ENCODE assay signal across 1 cellular context in genomic region chr18:572499-573289, GRCh38.
TF ChIP-seq lines count a peak whose summit lies in the region.

No MANE protein-coding gene starts in this region.

TF ChIP-seq in HepG2, 621 proteins besides CTCF, POLR2A, EP300 and RAD21 (continues in another document):
- TF ChIP-seq KMT2B (CRISPR knock-in tag; IDR thresholded peaks at IDR 0.05), result no peak
- TF ChIP-seq, protein P1, sequence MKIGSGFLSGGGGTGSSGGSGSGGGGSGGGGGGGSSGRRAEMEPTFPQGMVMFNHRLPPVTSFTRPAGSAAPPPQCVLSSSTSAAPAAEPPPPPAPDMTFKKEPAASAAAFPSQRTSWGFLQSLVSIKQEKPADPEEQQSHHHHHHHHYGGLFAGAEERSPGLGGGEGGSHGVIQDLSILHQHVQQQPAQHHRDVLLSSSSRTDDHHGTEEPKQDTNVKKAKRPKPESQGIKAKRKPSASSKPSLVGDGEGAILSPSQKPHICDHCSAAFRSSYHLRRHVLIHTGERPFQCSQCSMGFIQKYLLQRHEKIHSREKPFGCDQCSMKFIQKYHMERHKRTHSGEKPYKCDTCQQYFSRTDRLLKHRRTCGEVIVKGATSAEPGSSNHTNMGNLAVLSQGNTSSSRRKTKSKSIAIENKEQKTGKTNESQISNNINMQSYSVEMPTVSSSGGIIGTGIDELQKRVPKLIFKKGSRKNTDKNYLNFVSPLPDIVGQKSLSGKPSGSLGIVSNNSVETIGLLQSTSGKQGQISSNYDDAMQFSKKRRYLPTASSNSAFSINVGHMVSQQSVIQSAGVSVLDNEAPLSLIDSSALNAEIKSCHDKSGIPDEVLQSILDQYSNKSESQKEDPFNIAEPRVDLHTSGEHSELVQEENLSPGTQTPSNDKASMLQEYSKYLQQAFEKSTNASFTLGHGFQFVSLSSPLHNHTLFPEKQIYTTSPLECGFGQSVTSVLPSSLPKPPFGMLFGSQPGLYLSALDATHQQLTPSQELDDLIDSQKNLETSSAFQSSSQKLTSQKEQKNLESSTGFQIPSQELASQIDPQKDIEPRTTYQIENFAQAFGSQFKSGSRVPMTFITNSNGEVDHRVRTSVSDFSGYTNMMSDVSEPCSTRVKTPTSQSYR (CRISPR knock-in tag; IDR thresholded peaks at IDR 0.05; ENCODE audit: borderline replicate concordance), result no peak
- TF ChIP-seq CAMTA2 (CRISPR knock-in tag; IDR thresholded peaks at IDR 0.05; ENCODE audit: borderline replicate concordance), result no peak
- no peak for TF ChIP-seq BHLHE40 (IDR thresholded peaks at IDR 0.05; ENCODE audit: low read length)
- no peak for TF ChIP-seq ZNF589 (CRISPR knock-in tag; conservative IDR thresholded peaks at IDR 0.05)
- TF ChIP-seq RBAK (CRISPR knock-in tag; IDR thresholded peaks at IDR 0.05), result no peak
- TF ChIP-seq REXO4 (CRISPR knock-in tag; IDR thresholded peaks at IDR 0.05; ENCODE audit: borderline replicate concordance), result no peak
- TF ChIP-seq MEIS2 (CRISPR knock-in tag; IDR thresholded peaks at IDR 0.05), result no peak
- TF ChIP-seq ATM (IDR thresholded peaks at IDR 0.05; ENCODE audit: borderline replicate concordance), result no peak
- TF ChIP-seq RERE (CRISPR knock-in tag; IDR thresholded peaks at IDR 0.05; ENCODE audit: low read depth), result 0 out of 2 replicates have a peak, but pooled peaks have one; percentile 18
- TF ChIP-seq GLI4 (CRISPR knock-in tag; IDR thresholded peaks at IDR 0.05; ENCODE audit: borderline replicate concordance), result no peak
- TF ChIP-seq TFAP4 (IDR thresholded peaks at IDR 0.05; ENCODE audit: borderline replicate concordance, low read depth), result no peak
- no peak for TF ChIP-seq KAT7 (CRISPR knock-in tag; IDR thresholded peaks at IDR 0.05; ENCODE audit: borderline replicate concordance)
- TF ChIP-seq ZSCAN30 (CRISPR knock-in tag; IDR thresholded peaks at IDR 0.05), result no peak
- peak; percentile 55; the same call in 1 of the 2 replicates for TF ChIP-seq RARA (CRISPR knock-in tag; IDR thresholded peaks at IDR 0.05)
- TF ChIP-seq BRD4 (CRISPR knock-in tag; IDR thresholded peaks at IDR 0.05), result no peak
- TF ChIP-seq ASH2L (IDR thresholded peaks at IDR 0.05; ENCODE audit: insufficient read length, low read depth, low read length), result peak; percentile 92
- TF ChIP-seq EEA1 (CRISPR knock-in tag; IDR thresholded peaks at IDR 0.05; ENCODE audit: borderline replicate concordance), result no peak
- TF ChIP-seq, protein P2, sequence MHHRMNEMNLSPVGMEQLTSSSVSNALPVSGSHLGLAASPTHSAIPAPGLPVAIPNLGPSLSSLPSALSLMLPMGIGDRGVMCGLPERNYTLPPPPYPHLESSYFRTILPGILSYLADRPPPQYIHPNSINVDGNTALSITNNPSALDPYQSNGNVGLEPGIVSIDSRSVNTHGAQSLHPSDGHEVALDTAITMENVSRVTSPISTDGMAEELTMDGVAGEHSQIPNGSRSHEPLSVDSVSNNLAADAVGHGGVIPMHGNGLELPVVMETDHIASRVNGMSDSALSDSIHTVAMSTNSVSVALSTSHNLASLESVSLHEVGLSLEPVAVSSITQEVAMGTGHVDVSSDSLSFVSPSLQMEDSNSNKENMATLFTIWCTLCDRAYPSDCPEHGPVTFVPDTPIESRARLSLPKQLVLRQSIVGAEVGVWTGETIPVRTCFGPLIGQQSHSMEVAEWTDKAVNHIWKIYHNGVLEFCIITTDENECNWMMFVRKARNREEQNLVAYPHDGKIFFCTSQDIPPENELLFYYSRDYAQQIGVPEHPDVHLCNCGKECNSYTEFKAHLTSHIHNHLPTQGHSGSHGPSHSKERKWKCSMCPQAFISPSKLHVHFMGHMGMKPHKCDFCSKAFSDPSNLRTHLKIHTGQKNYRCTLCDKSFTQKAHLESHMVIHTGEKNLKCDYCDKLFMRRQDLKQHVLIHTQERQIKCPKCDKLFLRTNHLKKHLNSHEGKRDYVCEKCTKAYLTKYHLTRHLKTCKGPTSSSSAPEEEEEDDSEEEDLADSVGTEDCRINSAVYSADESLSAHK (CRISPR knock-in tag; IDR thresholded peaks at IDR 0.05; ENCODE audit: borderline replicate concordance), result no peak
- no peak for TF ChIP-seq ZNF317 (CRISPR knock-in tag; IDR thresholded peaks at IDR 0.05)
- TF ChIP-seq, protein P3, sequence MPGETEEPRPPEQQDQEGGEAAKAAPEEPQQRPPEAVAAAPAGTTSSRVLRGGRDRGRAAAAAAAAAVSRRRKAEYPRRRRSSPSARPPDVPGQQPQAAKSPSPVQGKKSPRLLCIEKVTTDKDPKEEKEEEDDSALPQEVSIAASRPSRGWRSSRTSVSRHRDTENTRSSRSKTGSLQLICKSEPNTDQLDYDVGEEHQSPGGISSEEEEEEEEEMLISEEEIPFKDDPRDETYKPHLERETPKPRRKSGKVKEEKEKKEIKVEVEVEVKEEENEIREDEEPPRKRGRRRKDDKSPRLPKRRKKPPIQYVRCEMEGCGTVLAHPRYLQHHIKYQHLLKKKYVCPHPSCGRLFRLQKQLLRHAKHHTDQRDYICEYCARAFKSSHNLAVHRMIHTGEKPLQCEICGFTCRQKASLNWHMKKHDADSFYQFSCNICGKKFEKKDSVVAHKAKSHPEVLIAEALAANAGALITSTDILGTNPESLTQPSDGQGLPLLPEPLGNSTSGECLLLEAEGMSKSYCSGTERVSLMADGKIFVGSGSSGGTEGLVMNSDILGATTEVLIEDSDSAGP (CRISPR knock-in tag; IDR thresholded peaks at IDR 0.05; ENCODE audit: borderline replicate concordance), result no peak
- peak; percentile 78 for TF ChIP-seq KDM6A (CRISPR knock-in tag; IDR thresholded peaks at IDR 0.05; ENCODE audit: low read depth)
- no peak for TF ChIP-seq ATF2 (CRISPR knock-in tag; IDR thresholded peaks at IDR 0.05)
- no peak for TF ChIP-seq KDM1A (CRISPR knock-in tag; IDR thresholded peaks at IDR 0.05)
- TF ChIP-seq TFDP1 (CRISPR knock-in tag; IDR thresholded peaks at IDR 0.05; ENCODE audit: borderline replicate concordance), result no peak
- no peak for TF ChIP-seq ZKSCAN1 (IDR thresholded peaks at IDR 0.05; ENCODE audit: low read length)
- TF ChIP-seq DR1 (CRISPR knock-in tag; IDR thresholded peaks at IDR 0.05), result no peak
- TF ChIP-seq, protein P4, sequence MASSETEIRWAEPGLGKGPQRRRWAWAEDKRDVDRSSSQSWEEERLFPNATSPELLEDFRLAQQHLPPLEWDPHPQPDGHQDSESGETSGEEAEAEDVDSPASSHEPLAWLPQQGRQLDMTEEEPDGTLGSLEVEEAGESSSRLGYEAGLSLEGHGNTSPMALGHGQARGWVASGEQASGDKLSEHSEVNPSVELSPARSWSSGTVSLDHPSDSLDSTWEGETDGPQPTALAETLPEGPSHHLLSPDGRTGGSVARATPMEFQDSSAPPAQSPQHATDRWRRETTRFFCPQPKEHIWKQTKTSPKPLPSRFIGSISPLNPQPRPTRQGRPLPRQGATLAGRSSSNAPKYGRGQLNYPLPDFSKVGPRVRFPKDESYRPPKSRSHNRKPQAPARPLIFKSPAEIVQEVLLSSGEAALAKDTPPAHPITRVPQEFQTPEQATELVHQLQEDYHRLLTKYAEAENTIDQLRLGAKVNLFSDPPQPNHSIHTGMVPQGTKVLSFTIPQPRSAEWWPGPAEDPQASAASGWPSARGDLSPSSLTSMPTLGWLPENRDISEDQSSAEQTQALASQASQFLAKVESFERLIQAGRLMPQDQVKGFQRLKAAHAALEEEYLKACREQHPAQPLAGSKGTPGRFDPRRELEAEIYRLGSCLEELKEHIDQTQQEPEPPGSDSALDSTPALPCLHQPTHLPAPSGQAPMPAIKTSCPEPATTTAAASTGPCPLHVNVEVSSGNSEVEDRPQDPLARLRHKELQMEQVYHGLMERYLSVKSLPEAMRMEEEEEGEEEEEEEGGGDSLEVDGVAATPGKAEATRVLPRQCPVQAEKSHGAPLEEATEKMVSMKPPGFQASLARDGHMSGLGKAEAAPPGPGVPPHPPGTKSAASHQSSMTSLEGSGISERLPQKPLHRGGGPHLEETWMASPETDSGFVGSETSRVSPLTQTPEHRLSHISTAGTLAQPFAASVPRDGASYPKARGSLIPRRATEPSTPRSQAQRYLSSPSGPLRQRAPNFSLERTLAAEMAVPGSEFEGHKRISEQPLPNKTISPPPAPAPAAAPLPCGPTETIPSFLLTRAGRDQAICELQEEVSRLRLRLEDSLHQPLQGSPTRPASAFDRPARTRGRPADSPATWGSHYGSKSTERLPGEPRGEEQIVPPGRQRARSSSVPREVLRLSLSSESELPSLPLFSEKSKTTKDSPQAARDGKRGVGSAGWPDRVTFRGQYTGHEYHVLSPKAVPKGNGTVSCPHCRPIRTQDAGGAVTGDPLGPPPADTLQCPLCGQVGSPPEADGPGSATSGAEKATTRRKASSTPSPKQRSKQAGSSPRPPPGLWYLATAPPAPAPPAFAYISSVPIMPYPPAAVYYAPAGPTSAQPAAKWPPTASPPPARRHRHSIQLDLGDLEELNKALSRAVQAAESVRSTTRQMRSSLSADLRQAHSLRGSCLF (CRISPR knock-in tag; IDR thresholded peaks at IDR 0.05; ENCODE audit: borderline replicate concordance), result no peak
- 0 out of 4 replicates have a peak, but pooled peaks of 1 of the 2 experiments have one; percentile 28 for TF ChIP-seq HMGXB4 (CRISPR knock-in tag; IDR thresholded peaks at IDR 0.05; ENCODE audit: borderline replicate concordance in 1 of 2, low read depth in 1 of 2)
